In genomic region chr9:99778829-99779228, GRCh38 we compare ENCODE assay signal across 16 cellular contexts. TPM values are rescaled to one million over a fixed set of nuclear protein-coding genes. Genes with fewer than 3 reads are reported as not detected.
A peak's percentile ranks its signal among the peaks of the same experiment; 100 is the strongest.
DNase-seq lines count a peak whose midpoint lies in the region; TF ChIP-seq lines count a peak whose summit lies in the region.
"Had no signal": no experiment of that assay in that cellular context is flagged by ENCODE, and none has a peak within 500 bp of the region (broad histone marks: within the 10 kb centered on the region; RNA-seq: fewer than 3 reads in every experiment).

No MANE protein-coding gene starts in this region.

- no peak for TF ChIP-seq CTCF in smooth muscle cell (IDR thresholded peaks at IDR 0.05; ENCODE audit: borderline replicate concordance, insufficient read depth, poor library complexity, severe bottlenecking)

- H3K9me3 Mint-ChIP-seq in activated T-cell treated with anti-CD3 and anti-CD28 coated beads, Interleukin-2, amount 50 U/mL, for 24 hours: no peaks in the 10 kb centered on the region
- H3K9me3 Mint-ChIP-seq in activated naive CD8-positive, alpha-beta T cell (ENCODE audit: low read depth): no peaks in the 10 kb centered on the region
- H3K9me3 Mint-ChIP-seq in stimulated activated naive CD8-positive, alpha-beta T cell treated with anti-CD3 and anti-CD28 coated beads, Interleukin-15, Interleukin-2, amounts not matched to agents 100 ng/mL and 50 ng/mL, for 24 hours: no peaks in the 10 kb centered on the region
- H3K9me3 Mint-ChIP-seq: CD4-positive, alpha-beta T cell had no signal

- no peak for DNase-seq in activated T-cell treated with anti-CD3 and anti-CD28 coated beads, Interleukin-2, amount 50 U/mL, for 24 hours
- DNase-seq in activated T-cell treated with anti-CD3 and anti-CD28 coated beads for 4 hours (no peak), smooth muscle cell (lab: John Stamatoyannopoulos, UW; ENCODE audit: unreplicated experiment) (no peak), HAP-1 (ENCODE audit: low spot score in 2 of 2) (no peak), hippocampal formation (lab: John Stamatoyannopoulos, UW) (no peak)
- no peak for DNase-seq in activated naive CD4-positive, alpha-beta T cell treated with anti-CD3 and anti-CD28 coated beads, Interleukin-2, amount 50 U/mL, for 16 hours
- DNase-seq: CD4-positive, alpha-beta T cell; COR-L47; DMS79; Kasumi-1; NCI-H1694 treated with DMSO at 0.1 percent for 48 hours; NCI-H2081 treated with DMSO at 0.1 percent for 48 hours; NCI-H526 had no signal

- H3K36me3 ChIP-seq in smooth muscle cell (ENCODE audit: low read depth) (no peaks in the 10 kb centered on the region), HAP-1 (replicated peaks) (no peaks in the 10 kb centered on the region)

- peaks cover 27% of the 10 kb centered on the region for H3K4me1 Mint-ChIP-seq in activated T-cell treated with anti-CD3 and anti-CD28 coated beads, Interleukin-2, amount 50 U/mL, for 24 hours (ENCODE audit: low read depth)
- peaks cover 9% of the 10 kb centered on the region for H3K4me1 Mint-ChIP-seq in activated naive CD8-positive, alpha-beta T cell (ENCODE audit: low read depth)
- H3K4me1 Mint-ChIP-seq in stimulated activated naive CD8-positive, alpha-beta T cell treated with anti-CD3 and anti-CD28 coated beads, Interleukin-15, Interleukin-2, amounts not matched to agents 100 ng/mL and 50 ng/mL, for 24 hours (ENCODE audit: low read depth): peaks cover 35% of the 10 kb centered on the region

- H2AFZ ChIP-seq in smooth muscle cell (ENCODE audit: low read depth): no peak overlapping the region

- H4K20me1 ChIP-seq in smooth muscle cell (ENCODE audit: low read depth): no peaks in the 10 kb centered on the region

- no peak overlapping the region for H3K4me2 ChIP-seq in smooth muscle cell
- H3K4me2 ChIP-seq: A549 had no signal

- H3K4me1 ChIP-seq in smooth muscle cell (ENCODE audit: low read depth): no peaks in the 10 kb centered on the region
- H3K4me1 ChIP-seq in HAP-1: no peaks in the 10 kb centered on the region
- H3K4me1 ChIP-seq: A549 had no signal

- no peaks in the 10 kb centered on the region for H3K36me3 Mint-ChIP-seq in activated T-cell treated with anti-CD3 and anti-CD28 coated beads, Interleukin-2, amount 50 U/mL, for 24 hours (ENCODE audit: low read depth)
- no peaks in the 10 kb centered on the region for H3K36me3 Mint-ChIP-seq in activated naive CD8-positive, alpha-beta T cell
- H3K36me3 Mint-ChIP-seq in stimulated activated naive CD8-positive, alpha-beta T cell treated with anti-CD3 and anti-CD28 coated beads, Interleukin-15, Interleukin-2, amounts not matched to agents 100 ng/mL and 50 ng/mL, for 24 hours (ENCODE audit: low read depth): no peaks in the 10 kb centered on the region

- peak overlapping the region; percentile 7 for H3K27ac ChIP-seq in smooth muscle cell (ENCODE audit: low read depth)
- H3K27ac ChIP-seq: A549 had no signal

- in situ Hi-C loops in HAP-1 (cut with MboI; ENCODE audit: low sequenced_read_pairs): no loop called here

- no peak overlapping the region for H3K4me3 ChIP-seq in smooth muscle cell
- H3K4me3 ChIP-seq in HAP-1: no peak overlapping the region
- H3K4me3 ChIP-seq: A549 had no signal

- H3K4me3 Mint-ChIP-seq in activated T-cell treated with anti-CD3 and anti-CD28 coated beads, Interleukin-2, amount 50 U/mL, for 24 hours: no peak overlapping the region
- no peak overlapping the region for H3K4me3 Mint-ChIP-seq in activated naive CD8-positive, alpha-beta T cell
- H3K4me3 Mint-ChIP-seq in stimulated activated naive CD8-positive, alpha-beta T cell treated with anti-CD3 and anti-CD28 coated beads, Interleukin-15, Interleukin-2, amounts not matched to agents 100 ng/mL and 50 ng/mL, for 24 hours: peak overlapping the region; percentile 28
- H3K4me3 Mint-ChIP-seq: CD4-positive, alpha-beta T cell had no signal

- no peaks in the 10 kb centered on the region for H3F3A ChIP-seq in smooth muscle cell (ENCODE audit: low read depth)

- no peak overlapping the region for H3K9ac ChIP-seq in smooth muscle cell (ENCODE audit: low read depth)

- H3K27me3 Mint-ChIP-seq in activated T-cell treated with anti-CD3 and anti-CD28 coated beads, Interleukin-2, amount 50 U/mL, for 24 hours: peaks cover 26% of the 10 kb centered on the region
- peaks cover 5% of the 10 kb centered on the region for H3K27me3 Mint-ChIP-seq in activated naive CD8-positive, alpha-beta T cell
- peaks cover 18% of the 10 kb centered on the region for H3K27me3 Mint-ChIP-seq in stimulated activated naive CD8-positive, alpha-beta T cell treated with anti-CD3 and anti-CD28 coated beads, Interleukin-15, Interleukin-2, amounts not matched to agents 100 ng/mL and 50 ng/mL, for 24 hours

- peak overlapping the region; percentile 51 for H3K27ac Mint-ChIP-seq in activated T-cell treated with anti-CD3 and anti-CD28 coated beads, Interleukin-2, amount 50 U/mL, for 24 hours
- peak overlapping the region; percentile 31 for H3K27ac Mint-ChIP-seq in activated naive CD8-positive, alpha-beta T cell
- peak overlapping the region; percentile 75 for H3K27ac Mint-ChIP-seq in stimulated activated naive CD8-positive, alpha-beta T cell treated with anti-CD3 and anti-CD28 coated beads, Interleukin-15, Interleukin-2, amounts not matched to agents 100 ng/mL and 50 ng/mL, for 24 hours
- H3K27ac Mint-ChIP-seq: CD4-positive, alpha-beta T cell had no signal

- H3K79me2 ChIP-seq in smooth muscle cell (ENCODE audit: low read depth): no peaks in the 10 kb centered on the region

- H3K9me3 ChIP-seq in smooth muscle cell (replicated peaks; ENCODE audit: low read depth) (no peaks in the 10 kb centered on the region), HAP-1 (no peaks in the 10 kb centered on the region)
- H3K9me3 ChIP-seq: A549 had no signal

- WGBS in smooth muscle cell (ENCODE audit: low lambda C conversion rate): 84% methylated on average over 3 of the region's 3 CpGs

- H3K27me3 ChIP-seq in smooth muscle cell (ENCODE audit: low read depth): no peaks in the 10 kb centered on the region
- H3K27me3 ChIP-seq in HAP-1 (ENCODE audit: low read depth): peaks cover 8% of the 10 kb centered on the region; the same call in 1 of the 2 replicates

RNA-seq across cellular contexts. Expression of gene NR4A3, which starts 42.9 kb away (rescaled TPM):
- total RNA-seq in smooth muscle cell: 23.5 and 30.4 TPM in 2 replicates
- polyA plus RNA-seq in smooth muscle cell: 7.8 and 12.8 TPM in 2 replicates
